ENCODE assay signal across 11 cellular contexts in the genomic region with DNA sequence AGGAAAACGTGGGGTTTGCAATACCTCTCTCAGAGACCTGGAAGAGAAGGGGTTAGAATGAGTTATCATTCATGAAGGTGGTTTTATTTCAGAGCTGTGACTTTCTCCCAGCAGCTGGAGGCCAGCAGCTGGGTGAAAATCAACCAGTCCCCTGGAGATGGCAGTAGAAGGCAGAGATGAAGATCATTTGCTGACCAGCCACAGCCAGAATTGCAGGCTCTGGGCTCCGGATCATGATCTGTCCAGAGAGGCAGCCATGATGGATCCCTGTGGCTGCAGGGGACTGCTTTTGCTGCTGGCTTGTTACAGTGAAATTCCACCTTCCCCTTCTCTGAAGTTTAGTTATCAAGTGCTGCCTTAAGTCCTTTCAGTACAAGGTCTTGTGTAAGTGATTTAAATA. TPM values are rescaled to one million over a fixed set of nuclear protein-coding genes. Genes with fewer than 3 reads are reported as not detected.
DNase-seq lines count a peak whose midpoint lies in the region; ATAC-seq, FAIRE-seq and TF ChIP-seq lines count a peak whose summit lies in the region.
"Had no signal": no experiment of that assay in that cellular context is flagged by ENCODE, and none has a peak within 500 bp of the region (broad histone marks: within the 10 kb centered on the region; RNA-seq: fewer than 3 reads in every experiment).

No MANE protein-coding gene starts in this region.

- no peaks in the 10 kb centered on the region for H3K4me1 Mint-ChIP-seq in nephron progenitor cell
- no peaks in the 10 kb centered on the region for H3K4me1 Mint-ChIP-seq in activated naive CD8-positive, alpha-beta T cell treated with anti-CD3 and anti-CD28 coated beads, Interleukin-2, amount 50 U/mL, for 24 hours

- no TSS peak for BruUV-seq in OCI-LY7 (replicated peaks; lab: Mats Ljungman, UMichigan)

- H3K27ac ChIP-seq in colonic mucosa (no peak overlapping the region), OCI-LY7 (ENCODE audit: low read depth, low read length, poor library complexity, severe bottlenecking) (no peak overlapping the region)
- H3K27ac ChIP-seq: heart left ventricle had no signal

- no peak for TF ChIP-seq POLR2A in NB4 (IDR thresholded peaks at IDR 0.05; ENCODE audit: extremely low read depth, insufficient read length)

- no peaks in the 10 kb centered on the region for H3K79me2 ChIP-seq in OCI-LY7 (ENCODE audit: insufficient read depth, low read depth, low read length)

- intact Hi-C loops in colonic mucosa (cut with DNase I) = no loop called here
- intact Hi-C loops in OCI-LY7 (cut with micrococcal nuclease; ENCODE audit: unreplicated experiment) = no loop called here

- no peak overlapping the region for H3K27ac Mint-ChIP-seq in nephron progenitor cell
- no peak overlapping the region for H3K27ac Mint-ChIP-seq in activated naive CD8-positive, alpha-beta T cell treated with anti-CD3 and anti-CD28 coated beads, Interleukin-2, amount 50 U/mL, for 24 hours

- DNase-seq in D721Med (ENCODE audit: insufficient read length, low spot score) (no peak), NB4 (ENCODE audit: low read depth) (peak; percentile 17), colonic mucosa (peak; percentile 31), nephron progenitor cell (peak; percentile 7), OCI-LY7 (ENCODE audit: low spot score) (no peak)
- no peak for DNase-seq in stimulated activated CD4-positive, alpha-beta T cell treated with anti-CD3 and anti-CD28 coated beads, Interleukin-4, amount 100 ng/mL, for 24 hours
- DNase-seq in stimulated activated CD8-positive, alpha-beta memory T cell treated with anti-CD3 and anti-CD28 coated beads, Interleukin-4, amount 100 ng/mL, for 48 hours = no peak
- DNase-seq in activated naive CD8-positive, alpha-beta T cell treated with anti-CD3 and anti-CD28 coated beads, Interleukin-2, amount 50 U/mL, for 24 hours = no peak
- DNase-seq: activated T-cell treated with anti-CD3 and anti-CD28 coated beads, Interleukin-2, amount 50 U/mL, for 48 hours; heart left ventricle; NK-92 treated with Interleukin-12 subunit alpha and Interleukin-12 subunit beta, amount 100 ng/mL, for 24 hours had no signal

- no peak overlapping the region for H3K9ac ChIP-seq in colonic mucosa (ENCODE audit: low read depth in 2 of 2, low read length in 2 of 2)

- H3K36me3 ChIP-seq in colonic mucosa = no peaks in the 10 kb centered on the region
- H3K36me3 ChIP-seq in OCI-LY7 (ENCODE audit: insufficient read depth, low read length) = no peaks in the 10 kb centered on the region
- H3K36me3 ChIP-seq: heart left ventricle had no signal

- no peak overlapping the region for H3K4me3 Mint-ChIP-seq in nephron progenitor cell
- H3K4me3 Mint-ChIP-seq in activated naive CD8-positive, alpha-beta T cell treated with anti-CD3 and anti-CD28 coated beads, Interleukin-2, amount 50 U/mL, for 24 hours = no peak overlapping the region

- H3K4me2 ChIP-seq in OCI-LY7 (ENCODE audit: low read length) = no peak overlapping the region

- ATAC-seq in activated naive CD8-positive, alpha-beta T cell treated with anti-CD3 and anti-CD28 coated beads, Interleukin-2, amount 50 U/mL, for 24 hours = no peak

- H3K36me3 Mint-ChIP-seq in nephron progenitor cell (ENCODE audit: low read depth) = no peaks in the 10 kb centered on the region
- H3K36me3 Mint-ChIP-seq in activated naive CD8-positive, alpha-beta T cell treated with anti-CD3 and anti-CD28 coated beads, Interleukin-2, amount 50 U/mL, for 24 hours (ENCODE audit: low read depth) = no peaks in the 10 kb centered on the region

- no peak overlapping the region for H2AFZ ChIP-seq in OCI-LY7 (ENCODE audit: low read length)

- H3K9me2 ChIP-seq in OCI-LY7 (ENCODE audit: insufficient read depth, low read length) = no peaks in the 10 kb centered on the region

- H4K20me1 ChIP-seq in OCI-LY7 (ENCODE audit: insufficient read depth, low read length) = no peaks in the 10 kb centered on the region

- CTCF ChIA-PET in OCI-LY7 (lab: Charles Lee; ENCODE audit: unreplicated experiment) = no interaction called here

- no peaks in the 10 kb centered on the region for H3K27me3 Mint-ChIP-seq in nephron progenitor cell (ENCODE audit: low read depth, poor library complexity)
- no peaks in the 10 kb centered on the region for H3K27me3 Mint-ChIP-seq in activated naive CD8-positive, alpha-beta T cell treated with anti-CD3 and anti-CD28 coated beads, Interleukin-2, amount 50 U/mL, for 24 hours

- peaks cover 30% of the 10 kb centered on the region for H3K9me3 Mint-ChIP-seq in nephron progenitor cell
- no peaks in the 10 kb centered on the region for H3K9me3 Mint-ChIP-seq in activated naive CD8-positive, alpha-beta T cell treated with anti-CD3 and anti-CD28 coated beads, Interleukin-2, amount 50 U/mL, for 24 hours

- no peaks in the 10 kb centered on the region for H3K4me1 ChIP-seq in colonic mucosa
- no peaks in the 10 kb centered on the region for H3K4me1 ChIP-seq in OCI-LY7 (ENCODE audit: insufficient read depth, low read length, poor library complexity, severe bottlenecking)
- H3K4me1 ChIP-seq: heart left ventricle had no signal

- peaks cover 4% of the 10 kb centered on the region for H3K27me3 ChIP-seq in colonic mucosa

- no peak for FAIRE-seq in D721Med (lab: Jason Lieb, UNC)

- TF ChIP-seq CTCF in D721Med (IDR thresholded peaks at IDR 0.05; ENCODE audit: insufficient read depth, missing control alignments) = peak; percentile 16
- TF ChIP-seq CTCF in NB4 (IDR thresholded peaks at IDR 0.05; ENCODE audit: low read depth, low read length) = peak; percentile 7
- TF ChIP-seq CTCF in colonic mucosa (IDR thresholded peaks at IDR 0.05) = no peak
- no peak for TF ChIP-seq CTCF in nephron progenitor cell (IDR thresholded peaks at IDR 0.05)
- no peak for TF ChIP-seq CTCF in OCI-LY7 (conservative IDR thresholded peaks at IDR 0.05; ENCODE audit: low read length)

- POLR2A ChIA-PET in OCI-LY7 (lab: Charles Lee) = no interaction called here

- no peak overlapping the region for H3K4me3 ChIP-seq in NB4 (ENCODE audit: low read depth, low read length)
- H3K4me3 ChIP-seq in colonic mucosa = no peak overlapping the region
- H3K4me3 ChIP-seq in OCI-LY7 (ENCODE audit: low read depth, low read length, poor library complexity, severe bottlenecking) = no peak overlapping the region
- H3K4me3 ChIP-seq: heart left ventricle had no signal

- no peaks in the 10 kb centered on the region for H3K9me3 ChIP-seq in colonic mucosa
- no peaks in the 10 kb centered on the region for H3K9me3 ChIP-seq in OCI-LY7 (ENCODE audit: low read length)

RNA-seq across cellular contexts. Expression of gene TAB3, which starts 46.9 kb away (rescaled TPM):
- total RNA-seq in colonic mucosa (10 to 100 TPM; 12.3 to 22.2 TPM), OCI-LY7 (2022) (14.6 and 17.2 TPM in 2 replicates)
- total RNA-seq in OCI-LY7 (2014; rRNA removed; shearing (Covaris generic)) = 10.3 and 13.8 TPM in 2 replicates

Comparison
In these comparisons a context has a peak if more than half of its experiments do, and no peak if none do; other contexts are left out.
1. DNase-seq: peak in NB4 (single experiment), colonic mucosa (single experiment) and nephron progenitor cell (single experiment); none in D721Med (single experiment), stimulated activated CD4-positive, alpha-beta T cell treated with anti-CD3 and anti-CD28 coated beads, Interleukin-4, amount 100 ng/mL, for 24 hours (single experiment), stimulated activated CD8-positive, alpha-beta memory T cell treated with anti-CD3 and anti-CD28 coated beads, Interleukin-4, amount 100 ng/mL, for 48 hours (single experiment), OCI-LY7 (single experiment) and activated naive CD8-positive, alpha-beta T cell treated with anti-CD3 and anti-CD28 coated beads, Interleukin-2, amount 50 U/mL, for 24 hours (single experiment).
2. CTCF ChIP-seq: peak in D721Med (single experiment) and NB4 (single experiment); none in colonic mucosa (single experiment), nephron progenitor cell (single experiment) and OCI-LY7 (single experiment).